ENCODE assay signal across 10 cellular contexts in the genomic region with DNA sequence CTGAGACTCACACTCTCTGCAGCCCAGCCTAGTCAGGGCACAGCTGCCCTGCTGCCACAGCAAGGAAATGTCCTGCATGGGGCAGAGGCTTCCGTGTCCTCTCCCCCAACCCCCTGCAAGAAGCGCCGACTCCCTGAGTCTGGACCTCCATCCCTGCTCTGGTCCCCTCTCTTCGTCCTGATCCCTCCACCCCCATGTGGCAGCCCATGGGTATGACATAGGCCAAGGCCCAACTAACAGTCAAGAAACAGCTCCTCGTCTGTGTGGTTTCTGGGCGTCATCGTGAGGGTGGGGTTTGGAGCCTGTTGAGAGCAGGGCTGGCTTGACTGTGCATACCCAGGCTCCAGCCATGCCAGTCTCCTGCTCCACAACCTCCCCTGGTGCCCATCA. TPM values are rescaled to one million over a fixed set of nuclear protein-coding genes. Genes with fewer than 3 reads are reported as not detected.
DNase-seq lines count a peak whose midpoint lies in the region; ATAC-seq lines count a peak whose summit lies in the region.
"Had no signal": no experiment of that assay in that cellular context is flagged by ENCODE, and none has a peak within 500 bp of the region (broad histone marks: within the 10 kb centered on the region; RNA-seq: fewer than 3 reads in every experiment).

No MANE protein-coding gene starts in this region.

- no peak overlapping the region for H3K4me3 Mint-ChIP-seq in T-helper 2 cell treated with Interferon-gamma antibody and Interleukin-4, amounts not matched to agents 5 μg/mL and 100 μg/mL, for 36 hours

- H3K4me3 ChIP-seq in mesendoderm (ENCODE audit: low read length) = no peak overlapping the region
- H3K4me3 ChIP-seq: BLaER1, thoracic aorta had no signal

- H3K4ac ChIP-seq in mesendoderm (ENCODE audit: low read depth, low read length) = no peak overlapping the region

- no peaks in the 10 kb centered on the region for H3K27me3 Mint-ChIP-seq in T-helper 2 cell treated with Interferon-gamma antibody and Interleukin-4, amounts not matched to agents 5 μg/mL and 100 μg/mL, for 36 hours (ENCODE audit: low read depth)

- no peak overlapping the region for H2BK15ac ChIP-seq in mesendoderm (replicated peaks; ENCODE audit: low read depth)

- H3K79me2 ChIP-seq in mesendoderm (ENCODE audit: control insufficient read depth, insufficient read depth, low read length) = no peaks in the 10 kb centered on the region

- no peak overlapping the region for H2BK5ac ChIP-seq in mesendoderm (ENCODE audit: low read length)

- H3K4me1 ChIP-seq in mesendoderm (ENCODE audit: control insufficient read depth, low read depth, low read length) = no peaks in the 10 kb centered on the region

- no peaks in the 10 kb centered on the region for H3K4me1 Mint-ChIP-seq in T-helper 2 cell treated with Interferon-gamma antibody and Interleukin-4, amounts not matched to agents 5 μg/mL and 100 μg/mL, for 36 hours (ENCODE audit: low read depth)

- H4K5ac ChIP-seq in mesendoderm (ENCODE audit: low read length) = no peak overlapping the region

- H3K36me3 ChIP-seq in mesendoderm (ENCODE audit: control insufficient read depth, insufficient read depth, low read length) = no peaks in the 10 kb centered on the region
- H3K36me3 ChIP-seq: thoracic aorta had no signal

- no CpG with 5 or more reads among the region's 7 CpGs for WGBS in mesendoderm (ENCODE audit: extremely low coverage, insufficient coverage, low lambda C conversion rate)

- DNase-seq in T-helper 2 cell (peak in 3 of 5 experiments; percentile 12 to 69 (median 24)), HUDEP-2 (lab: John Stamatoyannopoulos, UW; ENCODE audit: unreplicated experiment in 76 of 76) (peak in 69 of 76 experiments; percentile 19 to 85 (median 65)), mesendoderm (peak; percentile 75), activated gamma-delta T cell (lab: John Stamatoyannopoulos, UW) (no peak), DMS114 treated with DMSO at 0.1 percent for 48 hours (lab: John Stamatoyannopoulos, UW; ENCODE audit: unreplicated experiment) (no peak)
- no peak for DNase-seq in T-helper 2 cell treated with Interferon-gamma antibody and Interleukin-4, amounts not matched to agents 5 μg/mL and 100 μg/mL, for 36 hours (ENCODE audit: low spot score)
- DNase-seq in activated effector memory CD4-positive, alpha-beta T cell treated with Interleukin-2 at 50 U/mL for 16 hours = peak; percentile 21

- no peak overlapping the region for H3K23ac ChIP-seq in mesendoderm (ENCODE audit: low read length)

- H3K36me3 Mint-ChIP-seq in T-helper 2 cell treated with Interferon-gamma antibody and Interleukin-4, amounts not matched to agents 5 μg/mL and 100 μg/mL, for 36 hours (ENCODE audit: low read depth) = no peaks in the 10 kb centered on the region

- H3K27me3 ChIP-seq in mesendoderm (ENCODE audit: insufficient read depth, low read length, poor library complexity) = no peaks in the 10 kb centered on the region
- H3K27me3 ChIP-seq: BLaER1 had no signal

- H3K9ac ChIP-seq in mesendoderm (ENCODE audit: low read length) = no peak overlapping the region
- H3K9ac ChIP-seq: BLaER1 had no signal

- no peak overlapping the region for H3K4me2 ChIP-seq in mesendoderm (ENCODE audit: low read length)
- H3K4me2 ChIP-seq: BLaER1 had no signal

- no peaks in the 10 kb centered on the region for H3K79me1 ChIP-seq in mesendoderm (ENCODE audit: low read length)

- H2AK5ac ChIP-seq in mesendoderm (ENCODE audit: low read length) = no peak overlapping the region

- H2BK120ac ChIP-seq in mesendoderm (ENCODE audit: low read depth, low read length) = no peak overlapping the region

- H3K27ac Mint-ChIP-seq in T-helper 2 cell treated with Interferon-gamma antibody and Interleukin-4, amounts not matched to agents 5 μg/mL and 100 μg/mL, for 36 hours = no peak overlapping the region

- H3K27ac ChIP-seq in mesendoderm (ENCODE audit: low read depth, low read length) = no peak overlapping the region
- H3K27ac ChIP-seq: BLaER1, thoracic aorta had no signal

- H3K56ac ChIP-seq in mesendoderm (ENCODE audit: low read length) = no peak overlapping the region

- H4K8ac ChIP-seq in mesendoderm (ENCODE audit: low read depth, low read length) = no peak overlapping the region

- H3K9me3 Mint-ChIP-seq in T-helper 2 cell treated with Interferon-gamma antibody and Interleukin-4, amounts not matched to agents 5 μg/mL and 100 μg/mL, for 36 hours = no peaks in the 10 kb centered on the region

- no peak overlapping the region for H3K18ac ChIP-seq in mesendoderm (ENCODE audit: low read length)

- ATAC-seq in HG03354 (IDR thresholded peaks at IDR 0.05; ENCODE audit: poor library complexity, severe bottlenecking, unreplicated experiment) = no peak

RNA-seq across cellular contexts. Expression of gene FAAH, which starts 19.5 kb away (rescaled TPM):
- 3.3 TPM for polyA plus RNA-seq in mesendoderm (2013, experiment 1 of 2)
- polyA plus RNA-seq in mesendoderm (2013, experiment 2 of 2) = 3.3 TPM

Comparison
In these comparisons a context has a peak if more than half of its experiments do, and no peak if none do; other contexts are left out.
1. DNase-seq: peak in T-helper 2 cell (3 of 5), HUDEP-2 (69 of 76), activated effector memory CD4-positive, alpha-beta T cell treated with Interleukin-2 at 50 U/mL for 16 hours (single experiment) and mesendoderm (single experiment); none in T-helper 2 cell treated with Interferon-gamma antibody and Interleukin-4, amounts not matched to agents 5 μg/mL and 100 μg/mL, for 36 hours (single experiment), activated gamma-delta T cell (single experiment) and DMS114 treated with DMSO at 0.1 percent for 48 hours (single experiment).